In genomic region chr1:207925210-207925609, GRCh38 we compare ENCODE assay signal across 11 cellular contexts. TPM values are rescaled to one million over a fixed set of nuclear protein-coding genes. Genes with fewer than 3 reads are reported as not detected.
DNase-seq lines count a peak whose midpoint lies in the region; ATAC-seq, FAIRE-seq and TF ChIP-seq lines count a peak whose summit lies in the region.
"Had no signal": no experiment of that assay in that cellular context is flagged by ENCODE, and none has a peak within 500 bp of the region (broad histone marks: within the 10 kb centered on the region; RNA-seq: fewer than 3 reads in every experiment).

No MANE protein-coding gene starts in this region.

- FAIRE-seq in frontal cortex (lab: Jason Lieb, UNC) = no peak

- no peaks in the 10 kb centered on the region for H3K4me1 ChIP-seq in naive thymus-derived CD4-positive, alpha-beta T cell (ENCODE audit: control insufficient read depth in 2 of 2, insufficient read depth in 2 of 2, low read length in 2 of 2)
- H3K4me1 ChIP-seq: SJSA1 had no signal

- ATAC-seq in Right ventricle myocardium superior (ENCODE audit: poor library complexity) = peak; percentile 39
- ATAC-seq in naive thymus-derived CD4-positive, alpha-beta T cell = no peak
- ATAC-seq: stimulated activated naive CD8-positive, alpha-beta T cell treated with anti-CD3 and anti-CD28 coated beads, Interleukin-15, Interleukin-2, amounts not matched to agents 100 U/mL and 50 U/mL, for 24 hours had no signal

- POLR2A ChIA-PET in naive thymus-derived CD4-positive, alpha-beta T cell (lab: Charles Lee) = no interaction called here

- peaks cover 0 to 4% (median 0%) of the 10 kb centered on the region in 7 donors for H3K4me1 Mint-ChIP-seq in naive thymus-derived CD4-positive, alpha-beta T cell
- H3K4me1 Mint-ChIP-seq: IgD-negative memory B cell had no signal

- peak overlapping the region; percentile 34; the same call in 1 of the 2 replicates for H3K27ac ChIP-seq in VCaP
- no peak overlapping the region for H3K27ac ChIP-seq in naive thymus-derived CD4-positive, alpha-beta T cell (ENCODE audit: low read depth, low read length)
- H3K27ac ChIP-seq: SJSA1 had no signal

- no peaks in the 10 kb centered on the region for H3K36me3 Mint-ChIP-seq in naive thymus-derived CD4-positive, alpha-beta T cell

- no peaks in the 10 kb centered on the region for H3K36me3 ChIP-seq in naive thymus-derived CD4-positive, alpha-beta T cell (ENCODE audit: control insufficient read depth in 2 of 3, insufficient read depth in 3 of 3, low read length in 3 of 3)
- H3K36me3 ChIP-seq: SJSA1 had no signal

- peaks cover 18 to 66% (median 27%) of the 10 kb centered on the region in 5 donors for H3K27me3 Mint-ChIP-seq in naive thymus-derived CD4-positive, alpha-beta T cell

- no peak overlapping the region for H3K4me3 Mint-ChIP-seq in naive thymus-derived CD4-positive, alpha-beta T cell
- H3K4me3 Mint-ChIP-seq: IgD-negative memory B cell had no signal

- H3K27ac Mint-ChIP-seq in naive thymus-derived CD4-positive, alpha-beta T cell = no peak overlapping the region
- H3K27ac Mint-ChIP-seq: IgD-negative memory B cell had no signal

- TF ChIP-seq CTCF in VCaP (conservative IDR thresholded peaks at IDR 0.05) = no peak

- intact Hi-C loops in Right ventricle myocardium superior (cut with DNase I) = no loop called here
- intact Hi-C loops in naive thymus-derived CD4-positive, alpha-beta T cell (cut with micrococcal nuclease) = no loop called here

- H3K9me3 Mint-ChIP-seq in naive thymus-derived CD4-positive, alpha-beta T cell = peaks cover 0 to 2% (median 0%) of the 10 kb centered on the region in 11 donors

- CTCF ChIA-PET in naive thymus-derived CD4-positive, alpha-beta T cell (lab: Charles Lee) = no interaction called here

- H3K4me3 ChIP-seq in naive thymus-derived CD4-positive, alpha-beta T cell (ENCODE audit: low read length) = no peak overlapping the region
- H3K4me3 ChIP-seq: SJSA1 had no signal

- H3K9me3 ChIP-seq in naive thymus-derived CD4-positive, alpha-beta T cell (ENCODE audit: control insufficient read depth in 2 of 3, low read length in 3 of 3) = no peaks in the 10 kb centered on the region

- DNase-seq in GM04504 (ENCODE audit: low read depth) (peak; percentile 52), Right ventricle myocardium superior (peak; percentile 82), retina (peak; percentile 65), A172 (ENCODE audit: low spot score) (no peak), NOMO-1 treated with DMSO at 0.1 percent for 48 hours (lab: John Stamatoyannopoulos, UW; ENCODE audit: unreplicated experiment) (no peak), frontal cortex (ENCODE audit: low spot score in 2 of 2) (no peak)
- no peak for DNase-seq in naive thymus-derived CD4-positive, alpha-beta T cell
- DNase-seq: stimulated activated naive CD8-positive, alpha-beta T cell treated with anti-CD3 and anti-CD28 coated beads, Interleukin-15, Interleukin-2, amounts not matched to agents 100 U/mL and 50 U/mL, for 24 hours had no signal

- H3K27me3 ChIP-seq in naive thymus-derived CD4-positive, alpha-beta T cell (ENCODE audit: control insufficient read depth in 2 of 2, insufficient read depth in 2 of 2, low read length in 2 of 2) = no peaks in the 10 kb centered on the region
- H3K27me3 ChIP-seq: SJSA1 had no signal

RNA-seq across cellular contexts. Expression of gene CD34, which starts 14.3 kb away (rescaled TPM):
- 72.5 TPM for total RNA-seq in Right ventricle myocardium superior
- 0.22 and 0.76 TPM in 2 replicates for total RNA-seq in A172 (2014; rRNA removed; shearing (Covaris generic))
- total RNA-seq in naive thymus-derived CD4-positive, alpha-beta T cell = 1 to 10 TPM in 1 of 5 experiments, under 1 TPM in 3, not detected in 1; 0.02 to 3.4 (median 0.39) TPM
- polyA plus RNA-seq in naive thymus-derived CD4-positive, alpha-beta T cell = not detected
- total RNA-seq in frontal cortex = 0.82 TPM
- polyA plus RNA-seq: IgD-negative memory B cell had no signal

Comparison
In these comparisons a context has a peak if more than half of its experiments do, and no peak if none do; other contexts are left out.
1. DNase-seq: peak in GM04504 (single experiment), Right ventricle myocardium superior (single experiment) and retina (single experiment); none in A172 (single experiment), naive thymus-derived CD4-positive, alpha-beta T cell (0 of 9), NOMO-1 treated with DMSO at 0.1 percent for 48 hours (single experiment) and frontal cortex (0 of 2).
2. RNA of gene CD34, which starts 14.3 kb away (total RNA-seq): 72.5 TPM in Right ventricle myocardium superior (single experiment); 0.82 TPM in frontal cortex (single experiment), 0.22 to 0.76 TPM in A172 and 0.02 to 3.4 TPM in naive thymus-derived CD4-positive, alpha-beta T cell; every median in the first group is over 10 times any median in the second.